ENCODE assay signal across 2 cellular contexts in genomic region chr17:41647940-41648410, GRCh38.
TF ChIP-seq lines count a peak whose summit lies in the region.

No MANE protein-coding gene starts in this region.

TF ChIP-seq in HEK293T, 16 proteins besides CTCF, POLR2A, EP300 and RAD21:
- TF ChIP-seq L3MBTL2 (conservative IDR thresholded peaks at IDR 0.05) (peak; percentile 15; the same call in 1 of the 2 replicates), HDGF (IDR thresholded peaks at IDR 0.05; ENCODE audit: borderline replicate concordance) (no peak)

TF ChIP-seq in HepG2, 621 proteins besides CTCF, POLR2A, EP300 and RAD21 (continues in another document):
- 0 out of 2 replicates have a peak, but pooled peaks have one; percentile 19 for TF ChIP-seq ZNF230 (CRISPR knock-in tag; IDR thresholded peaks at IDR 0.05)
- no peak for TF ChIP-seq ZNF253 (CRISPR knock-in tag; IDR thresholded peaks at IDR 0.05; ENCODE audit: borderline replicate concordance)
- 0 out of 2 replicates have a peak, but pooled peaks have one; percentile 13 for TF ChIP-seq SAP130 (CRISPR knock-in tag; IDR thresholded peaks at IDR 0.05; ENCODE audit: low read depth)
- 0 out of 2 replicates have a peak, but pooled peaks have one; percentile 25 for TF ChIP-seq PPARG (CRISPR knock-in tag; conservative IDR thresholded peaks at IDR 0.05)
- TF ChIP-seq ZNF678 (CRISPR knock-in tag; IDR thresholded peaks at IDR 0.05): no peak
- TF ChIP-seq SAFB2 (CRISPR knock-in tag; IDR thresholded peaks at IDR 0.05; ENCODE audit: borderline replicate concordance, low read depth): 0 out of 2 replicates have a peak, but pooled peaks have one; percentile 17
- TF ChIP-seq NCOA2 (CRISPR knock-in tag; IDR thresholded peaks at IDR 0.05): 0 out of 2 replicates have a peak, but pooled peaks have one; percentile 32
- TF ChIP-seq ZNF549 (CRISPR knock-in tag; IDR thresholded peaks at IDR 0.05): no peak
- TF ChIP-seq ZBTB20 (CRISPR knock-in tag; IDR thresholded peaks at IDR 0.05; ENCODE audit: borderline replicate concordance, low read depth): peak; percentile 39; the same call in 1 of the 2 replicates
- no peak; the same call in 1 of the 2 replicates for TF ChIP-seq ZNF512B (CRISPR knock-in tag; IDR thresholded peaks at IDR 0.05; ENCODE audit: borderline replicate concordance)
- no peak for TF ChIP-seq ZSCAN5A (CRISPR knock-in tag; IDR thresholded peaks at IDR 0.05; ENCODE audit: borderline replicate concordance)
- TF ChIP-seq TOPORS (CRISPR knock-in tag; IDR thresholded peaks at IDR 0.05): no peak
- peak; percentile 64; the same call in 1 of the 2 replicates for TF ChIP-seq KLF11 (CRISPR knock-in tag; IDR thresholded peaks at IDR 0.05)
- TF ChIP-seq MIER2 (CRISPR knock-in tag; IDR thresholded peaks at IDR 0.05): peak; percentile 62; the same call in 1 of the 2 replicates
- peak; percentile 16; the same call in 1 of the 2 replicates for TF ChIP-seq ZBTB7A (CRISPR knock-in tag; IDR thresholded peaks at IDR 0.05)
- 0 out of 2 replicates have a peak, but pooled peaks have one; percentile 54 for TF ChIP-seq E2F2 (CRISPR knock-in tag; IDR thresholded peaks at IDR 0.05; ENCODE audit: borderline replicate concordance)
- TF ChIP-seq U2AF1 (optimal IDR thresholded peaks at IDR 0.05; ENCODE audit: low read depth, low read length): no peak
- 0 out of 2 replicates have a peak, but pooled peaks have one; percentile 28 for TF ChIP-seq ZNF12 (CRISPR knock-in tag; IDR thresholded peaks at IDR 0.05)
- TF ChIP-seq ETV6 (CRISPR knock-in tag; conservative IDR thresholded peaks at IDR 0.05): 0 out of 2 replicates have a peak, but pooled peaks have one; percentile 62
- peak; percentile 80 for TF ChIP-seq THRA (CRISPR knock-in tag; IDR thresholded peaks at IDR 0.05; ENCODE audit: borderline replicate concordance)
- TF ChIP-seq HMGXB4 (CRISPR knock-in tag; IDR thresholded peaks at IDR 0.05; ENCODE audit: borderline replicate concordance in 1 of 2, low read depth in 1 of 2): peak; percentile 25 to 83; a peak in 3 of 4 replicates
- TF ChIP-seq SNRNP70 (IDR thresholded peaks at IDR 0.05; ENCODE audit: low read depth, low read length): no peak
- TF ChIP-seq BORCS8-MEF2B (CRISPR knock-in tag; IDR thresholded peaks at IDR 0.05): no peak
- no peak for TF ChIP-seq DRAP1 (CRISPR knock-in tag; IDR thresholded peaks at IDR 0.05)
- TF ChIP-seq REXO4 (CRISPR knock-in tag; IDR thresholded peaks at IDR 0.05; ENCODE audit: borderline replicate concordance): no peak
- TF ChIP-seq GZF1 (CRISPR knock-in tag; IDR thresholded peaks at IDR 0.05): peak; percentile 74; the same call in 1 of the 2 replicates
- TF ChIP-seq SP1 (IDR thresholded peaks at IDR 0.05): no peak
- TF ChIP-seq SP1 (CRISPR knock-in tag; IDR thresholded peaks at IDR 0.05): no peak
- TF ChIP-seq ZNF570 (CRISPR knock-in tag; IDR thresholded peaks at IDR 0.05; ENCODE audit: borderline replicate concordance): no peak
- TF ChIP-seq AKAP8 (CRISPR knock-in tag; IDR thresholded peaks at IDR 0.05): 0 out of 2 replicates have a peak, but pooled peaks have one; percentile 29
- peak; percentile 52; the same call in 1 of the 2 replicates for TF ChIP-seq GABPB1 (CRISPR knock-in tag; IDR thresholded peaks at IDR 0.05)
- peak; percentile 34; the same call in 1 of the 2 replicates for TF ChIP-seq ZNF614 (CRISPR knock-in tag; IDR thresholded peaks at IDR 0.05; ENCODE audit: borderline replicate concordance)
- TF ChIP-seq KLF9 (CRISPR knock-in tag; IDR thresholded peaks at IDR 0.05; ENCODE audit: low read depth): 0 out of 2 replicates have a peak, but pooled peaks have one; percentile 13
- TF ChIP-seq NR3C1 (CRISPR knock-in tag; IDR thresholded peaks at IDR 0.05): no peak
- no peak for TF ChIP-seq TOE1 (CRISPR knock-in tag; IDR thresholded peaks at IDR 0.05)
- peak; percentile 44; the same call in 1 of the 2 replicates for TF ChIP-seq HDAC2 (CRISPR knock-in tag; IDR thresholded peaks at IDR 0.05)
- TF ChIP-seq SP5 (CRISPR knock-in tag; IDR thresholded peaks at IDR 0.05; ENCODE audit: borderline replicate concordance, low read depth): 0 out of 2 replicates have a peak, but pooled peaks have one; percentile 9
- no peak for TF ChIP-seq ZNF674 (CRISPR knock-in tag; IDR thresholded peaks at IDR 0.05; ENCODE audit: low read depth)
- no peak for TF ChIP-seq ZNF558 (CRISPR knock-in tag; IDR thresholded peaks at IDR 0.05; ENCODE audit: borderline replicate concordance)
- TF ChIP-seq HES4 (CRISPR knock-in tag; IDR thresholded peaks at IDR 0.05; ENCODE audit: borderline replicate concordance): peak; percentile 58
- no peak for TF ChIP-seq ELK4 (CRISPR knock-in tag; IDR thresholded peaks at IDR 0.05; ENCODE audit: borderline replicate concordance)
- no peak for TF ChIP-seq SPEN (CRISPR knock-in tag; IDR thresholded peaks at IDR 0.05; ENCODE audit: low read depth)
- TF ChIP-seq MIXL1 (CRISPR knock-in tag; IDR thresholded peaks at IDR 0.05): peak; percentile 38; the same call in 1 of the 2 replicates
- peak; percentile 46; the same call in 1 of the 2 replicates for TF ChIP-seq ARID5B (CRISPR knock-in tag; IDR thresholded peaks at IDR 0.05)
- 0 out of 2 replicates have a peak, but pooled peaks have one; percentile 87 for TF ChIP-seq SP140L (CRISPR knock-in tag; IDR thresholded peaks at IDR 0.05; ENCODE audit: borderline replicate concordance)
- peak; percentile 15; the same call in 1 of the 2 replicates for TF ChIP-seq ZNF331 (CRISPR knock-in tag; IDR thresholded peaks at IDR 0.05)
- TF ChIP-seq RBM39 (IDR thresholded peaks at IDR 0.05; ENCODE audit: low read depth, low read length, poor library complexity, severe bottlenecking): peak; percentile 13
- TF ChIP-seq ZGPAT (CRISPR knock-in tag; IDR thresholded peaks at IDR 0.05): 0 out of 2 replicates have a peak, but pooled peaks have one; percentile 28
